In the genomic region with DNA sequence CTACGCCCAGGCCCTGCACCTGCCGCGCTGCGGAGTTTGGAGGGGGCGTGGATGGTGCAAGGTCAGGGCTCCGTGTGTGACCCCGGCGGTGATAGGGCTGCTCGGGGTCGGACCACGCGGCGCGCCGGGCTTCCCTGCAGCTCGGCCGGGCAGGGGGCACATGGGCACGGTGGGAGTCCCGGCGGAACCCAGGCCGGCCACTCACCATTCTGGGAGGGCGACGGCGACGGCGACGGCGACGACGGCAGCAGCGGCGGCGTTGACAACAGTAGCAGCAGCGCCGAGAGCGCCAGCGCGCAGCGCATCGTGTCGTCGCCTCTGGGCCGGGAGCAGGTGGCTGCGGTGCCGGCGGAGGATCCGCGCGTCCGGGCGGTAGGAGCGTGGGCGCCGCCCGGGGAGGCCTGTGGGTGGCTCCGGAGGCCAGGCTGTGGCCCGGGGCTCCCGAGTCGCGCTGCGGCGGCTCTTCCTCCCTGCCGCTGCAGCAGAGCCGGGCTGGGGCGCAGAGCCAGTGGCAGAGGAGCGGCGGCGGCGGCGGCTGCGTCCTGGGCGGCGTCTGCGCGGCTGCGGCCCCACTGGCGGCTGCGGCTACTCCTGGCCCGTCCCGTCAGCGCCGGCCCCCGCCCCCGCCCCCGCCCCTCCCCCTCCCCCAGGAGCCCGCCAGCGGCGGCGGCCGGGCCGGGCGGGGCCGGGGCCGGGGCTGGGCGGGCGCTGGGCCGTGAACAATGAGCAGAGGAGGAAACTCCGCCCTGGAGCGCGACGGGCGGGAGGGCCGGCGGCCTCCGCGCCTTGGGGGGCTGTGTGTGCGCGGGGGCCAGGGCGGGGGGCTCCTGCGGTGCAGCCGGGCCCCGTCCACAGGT, we compare ENCODE assay signal across 8 cellular contexts. TPM values are rescaled to one million over a fixed set of nuclear protein-coding genes. Genes with fewer than 3 reads are reported as not detected.
A peak's percentile ranks its signal among the peaks of the same experiment; 100 is the strongest.
DNase-seq lines count a peak whose midpoint lies in the region; ATAC-seq and TF ChIP-seq lines count a peak whose summit lies in the region.

A gene (minus strand): TSS at position 574 of the 857 bp plus-strand sequence. CDS start 269 bp downstream, at position 305.

- H3K27me3 Mint-ChIP-seq in activated T-helper 2 cell treated with anti-CD3 and anti-CD28 coated beads, Interferon-gamma antibody, Interleukin-2, Interleukin-4, amounts not matched to agents 10 μg/mL and 5 μg/mL and 100 μg/mL, durations not matched to agents 14 hours and 24 hours and 36 hours (ENCODE audit: low read depth), result peaks cover 67% of the 10 kb centered on the region
- peaks cover 17 to 22% of the 10 kb centered on the region in 2 donors for H3K27me3 Mint-ChIP-seq in natural killer cell treated with Interleukin-12 subunit alpha and Interleukin-12 subunit beta and Interleukin-15 and Interleukin-18, amount 100 ng/mL, for 72 hours

- H3K27ac ChIP-seq in substantia nigra (ENCODE audit: low read depth, low read length, poor library complexity, severe bottlenecking), result peak within 1 kb of the TSS; percentile 53

- DNase-seq in COLO668 (lab: John Stamatoyannopoulos, UW; ENCODE audit: unreplicated experiment) (peak; percentile 91), HPDE6-E6E7 (ENCODE audit: extremely low spot score) (peak; percentile 70), fibroblast of villous mesenchyme (ENCODE audit: low read depth) (peak; percentile 49), substantia nigra (lab: John Stamatoyannopoulos, UW) (peak in 45 of 49 donors; percentile 8 to 76 (median 42))
- DNase-seq in activated T-helper 2 cell treated with anti-CD3 and anti-CD28 coated beads, Interferon-gamma antibody, Interleukin-2, Interleukin-4, amounts not matched to agents 10 μg/mL and 5 μg/mL and 100 μg/mL, durations not matched to agents 14 hours and 24 hours and 36 hours (ENCODE audit: low spot score), result peak; percentile 68
- DNase-seq in natural killer cell treated with Interleukin-12 subunit alpha and Interleukin-12 subunit beta and Interleukin-15 and Interleukin-18, amount 100 ng/mL, for 72 hours (ENCODE audit: low spot score), result peak; percentile 84

- no peak for TF ChIP-seq CTCF in fibroblast of villous mesenchyme (IDR thresholded peaks at IDR 0.05; ENCODE audit: insufficient read depth, low read depth, low read length)

- ATAC-seq in GM19468 (IDR thresholded peaks at IDR 0.05; ENCODE audit: extremely low read depth, unreplicated experiment), result peak; percentile 49
- peak; percentile 93 for ATAC-seq in natural killer cell treated with Interleukin-12 subunit alpha and Interleukin-12 subunit beta and Interleukin-15 and Interleukin-18, amount 100 ng/mL, for 72 hours

- H3K4me3 Mint-ChIP-seq in activated T-helper 2 cell treated with anti-CD3 and anti-CD28 coated beads, Interferon-gamma antibody, Interleukin-2, Interleukin-4, amounts not matched to agents 10 μg/mL and 5 μg/mL and 100 μg/mL, durations not matched to agents 14 hours and 24 hours and 36 hours (ENCODE audit: low read depth), result peak within 1 kb of the TSS; percentile 67
- peak within 1 kb of the TSS; percentile 59 for H3K4me3 Mint-ChIP-seq in natural killer cell treated with Interleukin-12 subunit alpha and Interleukin-12 subunit beta and Interleukin-15 and Interleukin-18, amount 100 ng/mL, for 72 hours

- H3K4me1 Mint-ChIP-seq in activated T-helper 2 cell treated with anti-CD3 and anti-CD28 coated beads, Interferon-gamma antibody, Interleukin-2, Interleukin-4, amounts not matched to agents 10 μg/mL and 5 μg/mL and 100 μg/mL, durations not matched to agents 14 hours and 24 hours and 36 hours (ENCODE audit: low read depth), result peaks cover 6% of the 10 kb centered on the region
- H3K4me1 Mint-ChIP-seq in natural killer cell treated with Interleukin-12 subunit alpha and Interleukin-12 subunit beta and Interleukin-15 and Interleukin-18, amount 100 ng/mL, for 72 hours (ENCODE audit: low read depth in 2 of 2), result peaks cover 0 to 5% of the 10 kb centered on the region in 2 donors

- no peaks in the 10 kb centered on the region for H3K36me3 Mint-ChIP-seq in activated T-helper 2 cell treated with anti-CD3 and anti-CD28 coated beads, Interferon-gamma antibody, Interleukin-2, Interleukin-4, amounts not matched to agents 10 μg/mL and 5 μg/mL and 100 μg/mL, durations not matched to agents 14 hours and 24 hours and 36 hours (ENCODE audit: low read depth)
- no peaks in the 10 kb centered on the region for H3K36me3 Mint-ChIP-seq in natural killer cell treated with Interleukin-12 subunit alpha and Interleukin-12 subunit beta and Interleukin-15 and Interleukin-18, amount 100 ng/mL, for 72 hours

- intact Hi-C loops in activated T-helper 2 cell treated with anti-CD3 and anti-CD28 coated beads, Interferon-gamma antibody, Interleukin-2, Interleukin-4, amounts not matched to agents 10 μg/mL and 5 μg/mL and 100 μg/mL, durations not matched to agents 14 hours and 24 hours and 36 hours (cut with micrococcal nuclease), result no loop called here

- no peaks in the 10 kb centered on the region for H3K9me3 Mint-ChIP-seq in activated T-helper 2 cell treated with anti-CD3 and anti-CD28 coated beads, Interferon-gamma antibody, Interleukin-2, Interleukin-4, amounts not matched to agents 10 μg/mL and 5 μg/mL and 100 μg/mL, durations not matched to agents 14 hours and 24 hours and 36 hours
- no peaks in the 10 kb centered on the region for H3K9me3 Mint-ChIP-seq in natural killer cell treated with Interleukin-12 subunit alpha and Interleukin-12 subunit beta and Interleukin-15 and Interleukin-18, amount 100 ng/mL, for 72 hours

- H3K27ac Mint-ChIP-seq in activated T-helper 2 cell treated with anti-CD3 and anti-CD28 coated beads, Interferon-gamma antibody, Interleukin-2, Interleukin-4, amounts not matched to agents 10 μg/mL and 5 μg/mL and 100 μg/mL, durations not matched to agents 14 hours and 24 hours and 36 hours, result no peak within 1 kb of the TSS
- H3K27ac Mint-ChIP-seq in natural killer cell treated with Interleukin-12 subunit alpha and Interleukin-12 subunit beta and Interleukin-15 and Interleukin-18, amount 100 ng/mL, for 72 hours, result no peak within 1 kb of the TSS

- peak within 1 kb of the TSS; percentile 57 for H3K4me3 ChIP-seq in fibroblast of villous mesenchyme (ENCODE audit: low read depth, low read length)

TF ChIP-seq in PFSK-1, 5 proteins besides CTCF, POLR2A, EP300 and RAD21:
- no peak for TF ChIP-seq SIN3A (IDR thresholded peaks at IDR 0.05; ENCODE audit: borderline replicate concordance, insufficient read depth, low read length)
- TF ChIP-seq FOXP2 (optimal IDR thresholded peaks at IDR 0.05; ENCODE audit: borderline replicate concordance, extremely low read depth, extremely low read length, insufficient read depth), result peak; percentile 35

RNA-seq across cellular contexts. Expression of the gene that starts here (rescaled TPM):
- 2.5 TPM for polyA plus RNA-seq in PFSK-1 (2012; ENCODE audit: insufficient read length, low read depth)
- 0.68 and 0.76 TPM in 2 replicates for total RNA-seq in activated T-helper 2 cell treated with anti-CD3 and anti-CD28 coated beads, Interferon-gamma antibody, Interleukin-2, Interleukin-4, amounts not matched to agents 10 μg/mL and 5 μg/mL and 100 μg/mL, durations not matched to agents 14 hours and 24 hours and 36 hours
- total RNA-seq in fibroblast of villous mesenchyme, result 5.8 and 17.3 TPM in 2 replicates
- 1 to 10 TPM; 1.3 to 1.6 TPM for total RNA-seq in natural killer cell treated with Interleukin-12 subunit alpha and Interleukin-12 subunit beta and Interleukin-15 and Interleukin-18, amount 100 ng/mL, for 72 hours

Comparison
In these comparisons a context has a peak if more than half of its experiments do, and no peak if none do; other contexts are left out.
1. Peak in every context shown above with its lines: DNase-seq, ATAC-seq, H3K4me3 ChIP-seq and H3K27ac ChIP-seq.
2. Peak in DNase-seq in activated T-helper 2 cell treated with anti-CD3 and anti-CD28 coated beads, Interferon-gamma antibody, Interleukin-2, Interleukin-4, amounts not matched to agents 10 μg/mL and 5 μg/mL and 100 μg/mL, durations not matched to agents 14 hours and 24 hours and 36 hours; RNA of the gene not detected or under 1 TPM.